In genomic region chr17:45332505-45332904, GRCh38 we compare ENCODE assay signal across 13 cellular contexts. TPM values are rescaled to one million over a fixed set of nuclear protein-coding genes. Genes with fewer than 3 reads are reported as not detected.
DNase-seq lines count a peak whose midpoint lies in the region; ATAC-seq and TF ChIP-seq lines count a peak whose summit lies in the region.
"Had no signal": no experiment of that assay in that cellular context is flagged by ENCODE, and none has a peak within 500 bp of the region (broad histone marks: within the 10 kb centered on the region; RNA-seq: fewer than 3 reads in every experiment).

No MANE protein-coding gene starts in this region.

- POLR2A ChIA-PET in CD8-positive, alpha-beta memory T cell (lab: Charles Lee), result no interaction called here
- POLR2A ChIA-PET in activated B cell treated with CpG ODN at 0.5 μM for 24 hours (lab: Charles Lee), result interaction anchor here (0.7 to 3.9 kb wide), 8 partner anchors 12 to 49 kb away, joined by 3 to 46 read pairs (median 4); partner anchors contain the start of gene MAP3K14

- no peak overlapping the region for H3K4me3 Mint-ChIP-seq in CD8-positive, alpha-beta memory T cell
- H3K4me3 Mint-ChIP-seq in activated B cell treated with CpG ODN at 0.5 μM for 24 hours, result peak overlapping the region; percentile 46

- intact Hi-C loops in activated B cell treated with CpG ODN at 0.5 μM for 24 hours (cut with micrococcal nuclease), result loop anchor here (5.0 kb wide), 2 partner anchors 35 to 55 kb away; no protein-coding TSS in a partner anchor
- intact Hi-C loops in sciatic nerve (cut with DNase I), result no loop called here

- no peak overlapping the region for H3K27ac ChIP-seq in BLaER1
- H3K27ac ChIP-seq in CD8-positive, alpha-beta memory T cell (ENCODE audit: low read depth, low read length), result peak overlapping the region; percentile 3
- H3K27ac ChIP-seq: GM23248 had no signal

- H3K27me3 Mint-ChIP-seq in CD8-positive, alpha-beta memory T cell, result no peaks in the 10 kb centered on the region
- no peaks in the 10 kb centered on the region for H3K27me3 Mint-ChIP-seq in activated B cell treated with CpG ODN at 0.5 μM for 24 hours

- H3K4me3 ChIP-seq in BLaER1, result no peak overlapping the region
- H3K4me3 ChIP-seq in CD8-positive, alpha-beta memory T cell (ENCODE audit: low read length), result no peak overlapping the region
- H3K4me3 ChIP-seq: GM23248 had no signal

- H3K9ac ChIP-seq in BLaER1, result no peak overlapping the region
- H3K9ac ChIP-seq: GM23248 had no signal

- H3K4me1 ChIP-seq in BLaER1, result peaks cover 28% of the 10 kb centered on the region
- no peaks in the 10 kb centered on the region for H3K4me1 ChIP-seq in CD8-positive, alpha-beta memory T cell (ENCODE audit: insufficient read depth, low read length)

- peaks cover 6 to 15% (median 14%) of the 10 kb centered on the region in 3 donors for H3K4me1 Mint-ChIP-seq in CD8-positive, alpha-beta memory T cell
- peaks cover 43% of the 10 kb centered on the region for H3K4me1 Mint-ChIP-seq in activated B cell treated with CpG ODN at 0.5 μM for 24 hours

- no peaks in the 10 kb centered on the region for H3K9me3 Mint-ChIP-seq in CD8-positive, alpha-beta memory T cell
- H3K9me3 Mint-ChIP-seq in activated B cell treated with CpG ODN at 0.5 μM for 24 hours, result no peaks in the 10 kb centered on the region

- no peaks in the 10 kb centered on the region for H3K36me3 ChIP-seq in BLaER1
- no peaks in the 10 kb centered on the region for H3K36me3 ChIP-seq in CD8-positive, alpha-beta memory T cell (ENCODE audit: insufficient read depth, low read length)

- no peak for DNase-seq in CD8-positive, alpha-beta memory T cell
- DNase-seq in activated B cell treated with CpG ODN at 0.5 μM for 24 hours (no peak), sciatic nerve (ENCODE audit: low spot score) (peak; percentile 13), NCI-H524 (lab: John Stamatoyannopoulos, UW) (no peak), NCI-H2029 (lab: John Stamatoyannopoulos, UW) (no peak)
- DNase-seq: COR-L47, DMS79, NCI-H1048, NCI-H2227 treated with DMSO at 0.1 percent for 48 hours, SHP77 had no signal

- no peaks in the 10 kb centered on the region for H4K20me1 ChIP-seq in BLaER1

- H3K4me2 ChIP-seq in BLaER1, result peak overlapping the region; percentile 73

- H3K9me3 ChIP-seq in BLaER1, result no peaks in the 10 kb centered on the region
- H3K9me3 ChIP-seq in CD8-positive, alpha-beta memory T cell (ENCODE audit: low read length), result no peaks in the 10 kb centered on the region

- no peak for ATAC-seq in activated B cell treated with CpG ODN at 0.5 μM for 24 hours (ENCODE audit: low read depth)
- ATAC-seq in sciatic nerve, result no peak
- no peak for ATAC-seq in esophagus mucosa

- no peaks in the 10 kb centered on the region for H3K27me3 ChIP-seq in BLaER1
- no peaks in the 10 kb centered on the region for H3K27me3 ChIP-seq in CD8-positive, alpha-beta memory T cell (ENCODE audit: insufficient read depth, low read length, poor library complexity, severe bottlenecking)

- no peaks in the 10 kb centered on the region for H3K36me3 Mint-ChIP-seq in CD8-positive, alpha-beta memory T cell
- H3K36me3 Mint-ChIP-seq in activated B cell treated with CpG ODN at 0.5 μM for 24 hours (ENCODE audit: low read depth), result no peaks in the 10 kb centered on the region

- CTCF ChIA-PET in CD8-positive, alpha-beta memory T cell (lab: Charles Lee), result no interaction called here
- CTCF ChIA-PET in activated B cell treated with CpG ODN at 0.5 μM for 24 hours (lab: Charles Lee), result interaction anchor here (1.2 to 1.5 kb wide), 2 partner anchors 15 to 53 kb away, joined by 3 to 6 read pairs; partner anchors contain the start of gene MAP3K14

- no peak for TF ChIP-seq CTCF in activated B cell treated with CpG ODN at 0.5 μM for 24 hours (IDR thresholded peaks at IDR 0.05)

- H3K27ac Mint-ChIP-seq in CD8-positive, alpha-beta memory T cell, result peak overlapping the region in 1 of 8 donors; percentile 7
- peak overlapping the region; percentile 69 for H3K27ac Mint-ChIP-seq in activated B cell treated with CpG ODN at 0.5 μM for 24 hours

RNA-seq across cellular contexts. Expression of gene MAP3K14, which starts 15.7 kb away (rescaled TPM):
- total RNA-seq in CD8-positive, alpha-beta memory T cell, result 10 to 100 TPM; 60.2 to 62.4 TPM
- 9.0 TPM for polyA plus RNA-seq in CD8-positive, alpha-beta memory T cell
- total RNA-seq in activated B cell treated with CpG ODN at 0.5 μM for 24 hours, result 81.2 and 88.6 TPM in 2 replicates
- 19.1 TPM for total RNA-seq in sciatic nerve
- 6.3 TPM for total RNA-seq in esophagus mucosa
